ENCODE assay signal across 12 cellular contexts in the genomic region with DNA sequence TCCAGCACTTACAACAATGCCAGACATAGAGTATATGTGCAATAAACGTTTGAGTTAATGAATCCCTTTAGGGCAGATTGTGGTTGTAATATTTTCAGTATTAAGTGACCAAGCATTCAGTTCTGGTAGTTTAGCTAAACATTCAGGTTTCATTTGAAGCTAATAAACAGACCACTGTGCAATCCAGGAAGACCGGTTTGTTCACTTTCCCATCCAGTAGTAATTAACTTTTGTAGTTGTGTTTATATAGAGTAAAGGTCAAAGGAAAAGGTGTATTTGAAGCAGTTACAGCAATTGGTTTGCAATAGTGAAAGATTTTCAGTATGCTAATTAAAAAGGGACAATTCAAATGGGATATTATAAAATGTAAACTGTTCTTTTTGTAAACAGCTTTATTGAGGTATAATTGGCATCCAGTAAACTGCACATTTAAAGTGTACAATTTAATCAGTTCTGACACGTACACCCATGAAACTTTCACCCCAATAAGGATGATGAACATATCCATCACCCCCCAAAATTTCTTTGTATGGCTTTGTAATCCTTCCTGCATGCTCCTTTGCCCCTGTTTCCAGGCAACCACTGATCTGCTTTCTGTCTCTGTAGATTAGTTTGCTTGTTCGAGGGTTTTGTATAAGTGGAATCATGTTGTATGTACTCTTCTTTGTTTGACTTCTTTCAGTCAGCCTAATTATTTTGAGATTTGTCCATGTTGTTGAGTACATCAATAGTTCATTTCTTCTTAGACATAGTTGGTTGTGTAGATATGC. TPM values are rescaled to one million over a fixed set of nuclear protein-coding genes. Genes with fewer than 3 reads are reported as not detected.
DNase-seq lines count a peak whose midpoint lies in the region; ATAC-seq, FAIRE-seq and TF ChIP-seq lines count a peak whose summit lies in the region.
"Had no signal": no experiment of that assay in that cellular context is flagged by ENCODE, and none has a peak within 500 bp of the region (broad histone marks: within the 10 kb centered on the region; RNA-seq: fewer than 3 reads in every experiment).

No MANE protein-coding gene starts in this region.

- peak; percentile 54 for DNase-seq in SIG-M5 treated with dmso at 0.1 percent for 504 hours (lab: John Stamatoyannopoulos, UW; ENCODE audit: unreplicated experiment)
- no peak for DNase-seq in SIG-M5 (lab: John Stamatoyannopoulos, UW)
- DNase-seq in K562 (ENCODE audit: extremely low read depth in 1 of 4, low spot score in 3 of 4), result no peak
- DNase-seq in lung (ENCODE audit: low spot score), result peak; percentile 45
- DNase-seq in vagina (ENCODE audit: extremely low spot score in 2 of 2), result no peak
- no peak for DNase-seq in dermis blood vessel endothelial cell
- DNase-seq in EL, result no peak
- DNase-seq: stimulated activated naive CD4-positive, alpha-beta T cell treated with Interleukin-2 at 50 U/mL for 16 hours; T-helper 2 cell had no signal

- 0 out of 2 replicates have a peak, but pooled peaks cover 5% of the 10 kb centered on the region for H4K20me1 ChIP-seq in K562 (replicated peaks; ENCODE audit: control insufficient read depth, insufficient read depth, low read length)

- in situ Hi-C loops in K562 (cut with MboI), result no loop called here

- ATAC-seq in K562 (no peak), lung (ENCODE audit: insufficient read depth, low FRiP score) (no peak), GM21786 (IDR thresholded peaks at IDR 0.05; ENCODE audit: unreplicated experiment) (no peak)
- ATAC-seq: A549 had no signal

- H3K4me1 ChIP-seq in K562 (replicated peaks in 1 of 2; ENCODE audit: control insufficient read depth in 2 of 2, insufficient read depth in 2 of 2, low read length in 2 of 2) (no peaks in the 10 kb centered on the region), lung (ENCODE audit: control insufficient read depth in 2 of 2, insufficient read depth in 2 of 2, low read length in 2 of 2) (peaks cover 0 to 13% of the 10 kb centered on the region in 2 donors), vagina (peaks cover 74% of the 10 kb centered on the region)

- CTCF ChIA-PET in K562 (lab: Yijun Ruan, JAX; ENCODE audit: low intra/inter-chr PET ratio), result no interaction called here

- no peak overlapping the region for H3K27ac ChIP-seq in K562 (ENCODE audit: extremely low read depth, low read depth, low read length)
- peak overlapping the region in 1 of 2 donors; percentile 67 for H3K27ac ChIP-seq in lung (ENCODE audit: low read depth in 1 of 2, low read length in 1 of 2)
- H3K27ac ChIP-seq in vagina, result peak overlapping the region; percentile 37
- H3K27ac ChIP-seq: A549, ascending aorta had no signal

- H3K4me3 ChIP-seq in K562, result no peak overlapping the region
- no peak overlapping the region for H3K4me3 ChIP-seq in lung
- H3K4me3 ChIP-seq in vagina, result no peak overlapping the region
- H3K4me3 ChIP-seq: A549, ascending aorta had no signal

- TF ChIP-seq CTCF in K562 (IDR thresholded peaks at IDR 0.05 in 2 of 3, conservative IDR thresholded peaks at IDR 0.05 in 1 of 3; ENCODE audit: insufficient read depth in 2 of 3, low read depth in 1 of 3, low read length in 3 of 3) (no peak), lung (IDR thresholded peaks at IDR 0.05; ENCODE audit: control extremely low read depth, extremely low read depth) (no peak), vagina (IDR thresholded peaks at IDR 0.05) (no peak)

- no TSS peak for BruUV-seq in K562 (replicated peaks; lab: Mats Ljungman, UMichigan)

- intact Hi-C loops in K562 (cut with micrococcal nuclease) (no loop called here), vagina (cut with DNase I) (no loop called here)

- peaks cover 2% of the 10 kb centered on the region; the same call in 1 of the 3 replicates for H3K79me2 ChIP-seq in K562 (ENCODE audit: control insufficient read depth, insufficient read depth, low read length)

- TF ChIP-seq EP300 in K562 (IDR thresholded peaks at IDR 0.05; ENCODE audit: low read length), result no peak

- no peak overlapping the region for H2AFZ ChIP-seq in K562 (ENCODE audit: low read depth, low read length)

- 28% methylated on average over 4 of the region's 4 CpGs for WGBS in K562 (ENCODE audit: insufficient coverage, low coverage, missing lambda C conversion rate)
- WGBS in lung, 2 donors, result 51 to 74% methylated on average over 4 of the region's 4 CpGs

- H3K9ac ChIP-seq in K562 (ENCODE audit: insufficient read depth in 1 of 2, low read depth in 2 of 2, low read length in 2 of 2), result no peak overlapping the region

- TF ChIP-seq RAD21 in K562 (CRISPR knock-in tag; conservative IDR thresholded peaks at IDR 0.05 in 1 of 2, IDR thresholded peaks at IDR 0.05 in 1 of 2), result no peak

- H3K27me3 ChIP-seq in K562 (ENCODE audit: control insufficient read depth in 2 of 2, insufficient read depth in 2 of 2, low read length in 2 of 2), result no peaks in the 10 kb centered on the region
- H3K27me3 ChIP-seq in lung (ENCODE audit: control insufficient read depth, insufficient read depth), result no peaks in the 10 kb centered on the region
- H3K27me3 ChIP-seq in vagina, result no peaks in the 10 kb centered on the region
- H3K27me3 ChIP-seq: ascending aorta had no signal

- H3K9me1 ChIP-seq in K562 (ENCODE audit: control insufficient read depth, insufficient read depth, low read length), result no peaks in the 10 kb centered on the region

- FAIRE-seq in K562 (lab: Jason Lieb, UNC), result no peak
- FAIRE-seq: A549 had no signal

- no peak overlapping the region for H3K4me2 ChIP-seq in K562 (ENCODE audit: insufficient read depth, low read length)
- H3K4me2 ChIP-seq: A549 had no signal

- H3K36me3 ChIP-seq in K562 (ENCODE audit: control insufficient read depth, insufficient read depth, low read length) (no peaks in the 10 kb centered on the region), lung (ENCODE audit: control insufficient read depth in 2 of 2, insufficient read depth in 2 of 2, low read length in 2 of 2) (no peaks in the 10 kb centered on the region), vagina (no peaks in the 10 kb centered on the region)
- H3K36me3 ChIP-seq: ascending aorta had no signal

- POLR2A ChIA-PET in K562 (lab: Yijun Ruan, JAX), result interaction anchor here (1.1 to 1.4 kb wide), 3 partner anchors 11 to 15 kb away, joined by 3 to 7 read pairs (median 3); no protein-coding TSS in a partner anchor

- TF ChIP-seq POLR2A in K562 (conservative IDR thresholded peaks at IDR 0.05), result no peak
- TF ChIP-seq POLR2A in vagina (IDR thresholded peaks at IDR 0.05), result no peak

- H3K9me3 ChIP-seq in K562 (replicated peaks; ENCODE audit: control insufficient read depth, insufficient read depth, low read depth, low read length) (no peaks in the 10 kb centered on the region), lung (ENCODE audit: control insufficient read depth in 2 of 2, insufficient read depth in 1 of 2, low read length in 1 of 2) (no peaks in the 10 kb centered on the region), vagina (no peaks in the 10 kb centered on the region)
- H3K9me3 ChIP-seq: ascending aorta had no signal

TF ChIP-seq in K562, 482 proteins besides CTCF, POLR2A, EP300 and RAD21:
- TF ChIP-seq ZNF764 (CRISPR knock-in tag; IDR thresholded peaks at IDR 0.05; ENCODE audit: low read depth) (no peak), TOE1 (IDR thresholded peaks at IDR 0.05; ENCODE audit: borderline replicate concordance) (no peak), TOE1 (CRISPR knock-in tag; IDR thresholded peaks at IDR 0.05; ENCODE audit: borderline replicate concordance, low read depth) (no peak), RFX1 (IDR thresholded peaks at IDR 0.05) (peak; percentile 29; the same call in 1 of the 2 replicates), L3MBTL2 (IDR thresholded peaks at IDR 0.05) (no peak)

RNA-seq across cellular contexts. Expression of gene MRTFB, which starts 26.2 kb away (rescaled TPM):
- 24.0 and 65.8 TPM in 2 replicates for total RNA-seq in K562 (2011; cell fraction: chromatin; rRNA removed; ENCODE audit: low replicate concordance)
- 12.0 and 13.7 TPM in 2 replicates for total RNA-seq in K562 (2011; cell fraction: nucleolus; rRNA removed)
- 31.4 and 57.9 TPM in 2 replicates for total RNA-seq in K562 (2011; cell fraction: nucleoplasm; rRNA removed)
- total RNA-seq in K562 (2014; rRNA removed) (6.4 and 6.8 TPM in 2 replicates), K562 (2014; rRNA removed; fragmentation: Illumina TruSeq; extraction: Trizol) (7.0 and 7.6 TPM in 2 replicates), K562 (2015; rRNA removed; fragmentation: Illumina TruSeq; extraction: Trizol) (6.7 and 6.8 TPM in 2 replicates), K562 (2021) (10.7 and 12.7 TPM in 2 replicates), lung (10 to 100 TPM; 45.5 to 50.9 TPM), vagina (103 TPM), dermis blood vessel endothelial cell (19.1 and 20.8 TPM in 2 replicates)
- polyA plus RNA-seq in K562 (2011; rRNA removed) (6.6 and 8.1 TPM in 2 replicates), K562 (2014; fragmentation: Illumina TruSeq; extraction: Trizol) (10.2 and 10.4 TPM in 2 replicates), K562 (2014; fragmentation: Nextera tagmentation; extraction: Ambion mirVana) (1 to 10 TPM; 2.2 to 2.3 TPM), K562 (2014; rRNA removed) (5.1 and 7.9 TPM in 2 replicates), lung (10 to 100 TPM in 1 of 2 donors, 1 to 10 TPM in 1; 8.8 to 10.1 TPM)
- 5.5 and 6.9 TPM in 2 replicates for polyA plus RNA-seq in K562 (2011; cell fraction: cytosol; rRNA removed)
- 25.2 and 37.8 TPM in 2 replicates for polyA plus RNA-seq in K562 (2011; cell fraction: nucleus; rRNA removed)
- polyA plus RNA-seq in K562 (2012), result 6.7 and 11.7 TPM in 2 replicates
- polyA minus RNA-seq in K562 (2011; rRNA and poly(A)+ RNA removed), result 13.0 and 16.7 TPM in 2 replicates
- polyA minus RNA-seq in K562 (2011; cell fraction: cytosol; rRNA and poly(A)+ RNA removed), result 4.1 and 5.9 TPM in 2 replicates
- 15.5 and 24.1 TPM in 2 replicates for polyA minus RNA-seq in K562 (2011; cell fraction: nucleus; rRNA and poly(A)+ RNA removed)

Comparison
In these comparisons a context has a peak if more than half of its experiments do, and no peak if none do; other contexts are left out.
1. DNase-seq: peak in SIG-M5 treated with dmso at 0.1 percent for 504 hours (single experiment) and lung (single experiment); none in SIG-M5 (single experiment), K562 (0 of 4), vagina (0 of 2), dermis blood vessel endothelial cell (single experiment) and EL (single experiment).